Comparison of ENCODE assay signal across 10 cellular contexts in the genomic region with DNA sequence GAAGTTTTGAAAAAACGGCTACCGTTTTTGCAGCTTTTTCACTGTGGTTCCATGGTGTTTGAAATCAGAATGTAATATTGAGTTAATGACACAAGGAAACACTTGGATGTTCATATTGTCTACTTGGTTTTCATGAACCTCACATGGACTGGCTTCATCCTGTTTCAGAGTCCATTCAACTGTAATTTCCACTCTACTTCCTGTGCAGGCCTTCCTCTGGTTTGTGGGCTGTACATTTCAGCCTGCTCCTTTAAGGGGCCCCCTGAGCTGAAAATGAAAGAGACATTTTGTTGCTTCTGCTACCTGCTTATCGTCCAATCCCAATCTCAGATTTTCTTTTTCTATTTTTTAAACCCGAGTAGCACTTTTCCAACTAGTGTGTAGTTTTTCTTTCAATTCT. TPM values are rescaled to one million over a fixed set of nuclear protein-coding genes. Genes with fewer than 3 reads are reported as not detected.
DNase-seq lines count a peak whose midpoint lies in the region; ATAC-seq, FAIRE-seq and TF ChIP-seq lines count a peak whose summit lies in the region.
"Had no signal": no experiment of that assay in that cellular context is flagged by ENCODE, and none has a peak within 500 bp of the region (broad histone marks: within the 10 kb centered on the region; RNA-seq: fewer than 3 reads in every experiment).

No MANE protein-coding gene starts in this region.

- peaks cover 13% of the 10 kb centered on the region for H3K4me1 ChIP-seq in OCI-LY1 (ENCODE audit: insufficient read depth, low read length, severe bottlenecking)
- peaks cover 14 to 23% of the 10 kb centered on the region in 2 donors for H3K4me1 ChIP-seq in naive thymus-derived CD4-positive, alpha-beta T cell (ENCODE audit: control insufficient read depth in 2 of 2, insufficient read depth in 2 of 2, low read length in 2 of 2)

- H4K20me1 ChIP-seq in OCI-LY1 (ENCODE audit: insufficient read depth, low read length) = no peaks in the 10 kb centered on the region

- POLR2A ChIA-PET in naive thymus-derived CD4-positive, alpha-beta T cell (lab: Charles Lee) = no interaction called here

- peak overlapping the region; percentile 40 for H3K27ac ChIP-seq in OCI-LY1 (ENCODE audit: low read depth, low read length, poor library complexity, severe bottlenecking)
- no peak overlapping the region for H3K27ac ChIP-seq in naive thymus-derived CD4-positive, alpha-beta T cell (ENCODE audit: low read depth, low read length)

- H3K9me3 Mint-ChIP-seq in naive thymus-derived CD4-positive, alpha-beta T cell = no peaks in the 10 kb centered on the region
- H3K9me3 Mint-ChIP-seq: IgD-negative memory B cell had no signal

- no peak for FAIRE-seq in frontal cortex (lab: Jason Lieb, UNC)

- ATAC-seq in GM18907 (IDR thresholded peaks at IDR 0.05; ENCODE audit: unreplicated experiment) = peak; percentile 88
- peak; percentile 65 for ATAC-seq in HG02798 (IDR thresholded peaks at IDR 0.05; ENCODE audit: poor library complexity, unreplicated experiment)
- peak; percentile 53 for ATAC-seq in naive thymus-derived CD4-positive, alpha-beta T cell

- H3K9me3 ChIP-seq in OCI-LY1 (ENCODE audit: low read length) = no peaks in the 10 kb centered on the region
- H3K9me3 ChIP-seq in naive thymus-derived CD4-positive, alpha-beta T cell (ENCODE audit: control insufficient read depth in 2 of 3, low read length in 3 of 3) = no peaks in the 10 kb centered on the region
- H3K9me3 ChIP-seq: SJSA1 had no signal

- CTCF ChIA-PET in naive thymus-derived CD4-positive, alpha-beta T cell (lab: Charles Lee) = interaction anchor here (0.6 to 1.7 kb wide), 3 partner anchors 9 to 422 kb away, joined by 3 read pairs; no protein-coding TSS in a partner anchor

- H2AFZ ChIP-seq in OCI-LY1 (ENCODE audit: low read length) = 0 out of 2 replicates have a peak overlapping the region, but pooled peaks have one; percentile 55

- H3K27me3 ChIP-seq in OCI-LY1 (ENCODE audit: insufficient read depth, low read length) = no peaks in the 10 kb centered on the region
- H3K27me3 ChIP-seq in naive thymus-derived CD4-positive, alpha-beta T cell (ENCODE audit: control insufficient read depth in 2 of 2, insufficient read depth in 2 of 2, low read length in 2 of 2) = no peaks in the 10 kb centered on the region
- H3K27me3 ChIP-seq: SJSA1 had no signal

- H3K9me2 ChIP-seq in OCI-LY1 (ENCODE audit: low read depth, low read length) = no peaks in the 10 kb centered on the region

- no peaks in the 10 kb centered on the region for H3F3A ChIP-seq in OCI-LY1 (ENCODE audit: insufficient read depth, low read length)

- H3K36me3 ChIP-seq in OCI-LY1 (ENCODE audit: insufficient read depth, low read length) = no peaks in the 10 kb centered on the region; the same call in 1 of the 2 replicates
- H3K36me3 ChIP-seq in naive thymus-derived CD4-positive, alpha-beta T cell (ENCODE audit: control insufficient read depth in 2 of 3, insufficient read depth in 3 of 3, low read length in 3 of 3) = no peaks in the 10 kb centered on the region

- TF ChIP-seq CTCF in OCI-LY1 (IDR thresholded peaks at IDR 0.05; ENCODE audit: low read length) = no peak

- intact Hi-C loops in naive thymus-derived CD4-positive, alpha-beta T cell (cut with micrococcal nuclease) = no loop called here

- H3K4me3 ChIP-seq in OCI-LY1 (ENCODE audit: low read depth, low read length, poor library complexity, severe bottlenecking) = no peak overlapping the region
- no peak overlapping the region for H3K4me3 ChIP-seq in naive thymus-derived CD4-positive, alpha-beta T cell (ENCODE audit: low read length)
- H3K4me3 ChIP-seq: SJSA1 had no signal

- peak overlapping the region; percentile 23; the same call in 1 of the 2 replicates for H3K9ac ChIP-seq in OCI-LY1 (ENCODE audit: low read length)

- peaks cover 17 to 49% (median 34%) of the 10 kb centered on the region in 7 donors for H3K4me1 Mint-ChIP-seq in naive thymus-derived CD4-positive, alpha-beta T cell

- H3K4me2 ChIP-seq in OCI-LY1 (ENCODE audit: low read length) = peak overlapping the region; percentile 37; the same call in 1 of the 2 replicates

- peaks cover 0 to 19% (median 0%) of the 10 kb centered on the region in 5 donors for H3K36me3 Mint-ChIP-seq in naive thymus-derived CD4-positive, alpha-beta T cell

- H3K4me3 Mint-ChIP-seq in naive thymus-derived CD4-positive, alpha-beta T cell = peak overlapping the region; percentile 1 to 64 (median 53)

- H3K27ac Mint-ChIP-seq in naive thymus-derived CD4-positive, alpha-beta T cell = peak overlapping the region in 6 of 9 donors; percentile 2 to 84 (median 44)
- H3K27ac Mint-ChIP-seq: IgD-negative memory B cell had no signal

- peak in 1 of 9 donors; percentile 28 for DNase-seq in naive thymus-derived CD4-positive, alpha-beta T cell
- DNase-seq in frontal cortex (ENCODE audit: low spot score in 2 of 2) = no peak
- no peak for DNase-seq in effector CD4-positive, alpha-beta T cell
- no peak for DNase-seq in inferior parietal cortex (ENCODE audit: extremely low spot score)
- no peak for DNase-seq in OCI-M2 (lab: John Stamatoyannopoulos, UW; ENCODE audit: unreplicated experiment)

- H3K27me3 Mint-ChIP-seq in naive thymus-derived CD4-positive, alpha-beta T cell = peaks cover 0 to 31% (median 0%) of the 10 kb centered on the region in 5 donors
- H3K27me3 Mint-ChIP-seq: IgD-negative memory B cell had no signal

- no peaks in the 10 kb centered on the region for H3K79me2 ChIP-seq in OCI-LY1 (ENCODE audit: insufficient read depth, low read length)

RNA-seq across cellular contexts. Expression of a gene that starts 41.8 kb away (rescaled TPM):
- 1 to 10 TPM in 2 of 5 experiments, under 1 TPM in 1, not detected in 2; 0.32 to 4.1 (median 1.6) TPM for total RNA-seq in naive thymus-derived CD4-positive, alpha-beta T cell
- polyA plus RNA-seq in naive thymus-derived CD4-positive, alpha-beta T cell = not detected
- total RNA-seq in frontal cortex = under 0.01 TPM

RNA-seq across cellular contexts. Expression of a gene that starts 56.3 kb away (rescaled TPM):
- 1 to 10 TPM in 1 of 5 experiments, under 1 TPM in 2, not detected in 2; 0.21 to 3.5 (median 0.61) TPM for total RNA-seq in naive thymus-derived CD4-positive, alpha-beta T cell
- polyA plus RNA-seq in naive thymus-derived CD4-positive, alpha-beta T cell = not detected
- 0.41 TPM for total RNA-seq in frontal cortex
- polyA plus RNA-seq: IgD-negative memory B cell had no signal

RNA-seq across cellular contexts. Expression of a gene that starts 56.7 kb away (rescaled TPM):
- total RNA-seq in naive thymus-derived CD4-positive, alpha-beta T cell = 10 to 100 TPM in 1 of 5 experiments, 1 to 10 TPM in 1, under 1 TPM in 2, not detected in 1; 0.43 to 21.7 (median 1.7) TPM
- under 1 TPM in 1 of 2 donors, not detected in 1; 0.79 TPM for polyA plus RNA-seq in naive thymus-derived CD4-positive, alpha-beta T cell
- under 0.01 TPM for total RNA-seq in frontal cortex
